26 cellular contexts compared by ENCODE assay signal in genomic region chr3:135694142-135694541, GRCh38.
DNase-seq lines count a peak whose midpoint lies in the region; TF ChIP-seq lines count a peak whose summit lies in the region.
"Had no signal": no experiment of that assay in that cellular context is flagged by ENCODE, and none has a peak within 500 bp of the region (broad histone marks: within the 10 kb centered on the region; RNA-seq: fewer than 3 reads in every experiment).

No MANE protein-coding gene starts in this region.

- no peak overlapping the region for H3K4me3 ChIP-seq in neuronal stem cell (ENCODE audit: low read length in 2 of 2)
- H3K4me3 ChIP-seq in prostate gland, result no peak overlapping the region
- H3K4me3 ChIP-seq: dorsolateral prefrontal cortex, GM12878, HAP-1, sigmoid colon, stomach, tibial artery had no signal

- no peak overlapping the region for H3K14ac ChIP-seq in neuronal stem cell (ENCODE audit: low read length)

- no peak overlapping the region for H4K91ac ChIP-seq in neuronal stem cell (ENCODE audit: low read depth, low read length, poor library complexity)

- no peak overlapping the region for H4K8ac ChIP-seq in neuronal stem cell (ENCODE audit: low read depth, low read length)

- no peak overlapping the region for H3K9ac ChIP-seq in neuronal stem cell (ENCODE audit: low read depth, low read length, poor library complexity)

- H3K27me3 ChIP-seq in neuronal stem cell (ENCODE audit: control insufficient read depth in 3 of 3, insufficient read depth in 3 of 3, low read depth in 1 of 3, low read length in 3 of 3) (no peaks in the 10 kb centered on the region), prostate gland (replicated peaks; ENCODE audit: insufficient read depth) (no peaks in the 10 kb centered on the region)
- H3K27me3 ChIP-seq: dorsolateral prefrontal cortex, neutrophil, sigmoid colon, stomach, tibial artery had no signal

- H2BK12ac ChIP-seq in neuronal stem cell (ENCODE audit: low read length), result no peak overlapping the region

- H2BK5ac ChIP-seq in neuronal stem cell (ENCODE audit: low read length), result no peak overlapping the region

- intact Hi-C loops in prostate gland (cut with DNase I), result no loop called here

- no peak for TF ChIP-seq POLR2A in prostate gland (IDR thresholded peaks at IDR 0.05)

- no peak overlapping the region for H2AK5ac ChIP-seq in neuronal stem cell (ENCODE audit: low read depth, low read length)

- no peak overlapping the region for H3K27ac ChIP-seq in neuronal stem cell (replicated peaks; ENCODE audit: low read length)
- no peak overlapping the region for H3K27ac ChIP-seq in prostate gland
- H3K27ac ChIP-seq: dorsolateral prefrontal cortex, HL-60, neutrophil, RWPE1, sigmoid colon, stomach, tibial artery had no signal

- H3K4ac ChIP-seq in neuronal stem cell (ENCODE audit: low read length), result no peak overlapping the region

- no peak overlapping the region for H3K23ac ChIP-seq in neuronal stem cell (ENCODE audit: low read depth, low read length, poor library complexity)

- no peak overlapping the region for H3K4me2 ChIP-seq in neuronal stem cell (ENCODE audit: insufficient read depth, low read length, poor library complexity, severe bottlenecking)

- no CpG with 5 or more reads among the region's 1 CpG for WGBS in neuronal stem cell (ENCODE audit: extremely low coverage in 2 of 2, insufficient read length in 2 of 2, insufficient replicate concordance in 1 of 2), 2 donors
- 74% methylated on average over 1 of the region's 1 CpG for WGBS in prostate gland

- DNase-seq in NCI-H2107 treated with DMSO at 0.1 percent for 48 hours (lab: John Stamatoyannopoulos, UW; ENCODE audit: unreplicated experiment) (peak; percentile 68), NCI-H2107 (lab: John Stamatoyannopoulos, UW) (no peak), NCI-H146 treated with DMSO at 0.1 percent for 48 hours (lab: John Stamatoyannopoulos, UW; ENCODE audit: unreplicated experiment) (peak; percentile 97), NCI-H774 (lab: John Stamatoyannopoulos, UW) (peak; percentile 97), medulla oblongata (ENCODE audit: extremely low spot score) (no peak), neuronal stem cell (ENCODE audit: low spot score) (no peak), NCI-H2171 treated with DMSO at 0.1 percent for 48 hours (lab: John Stamatoyannopoulos, UW) (no peak), prostate gland (ENCODE audit: low spot score) (no peak)
- DNase-seq: 8988T; activated CD4-positive, alpha-beta T cell treated with anti-CD3 and anti-CD28 coated beads for 1 hour; activated gamma-delta T cell; activated T-cell treated with anti-CD3 and anti-CD28 coated beads, Interleukin-2, amount 50 U/mL, for 1 hour; CD4-positive, alpha-beta memory T cell; DND-41; dorsolateral prefrontal cortex; Karpas-422; MV-4-11; NCI-H524; sigmoid colon; stomach; tibial artery had no signal

- no peak for TF ChIP-seq CTCF in prostate gland (IDR thresholded peaks at IDR 0.05)

- no peaks in the 10 kb centered on the region for H3K79me1 ChIP-seq in neuronal stem cell (ENCODE audit: low read depth, low read length)

- no peak overlapping the region for H3K18ac ChIP-seq in neuronal stem cell (ENCODE audit: low read length)

- no peak overlapping the region for H2BK15ac ChIP-seq in neuronal stem cell (ENCODE audit: low read length)

- H3K36me3 ChIP-seq in neuronal stem cell (replicated peaks in 1 of 2; ENCODE audit: control insufficient read depth in 2 of 2, insufficient read depth in 2 of 2, low read length in 2 of 2) (no peaks in the 10 kb centered on the region), prostate gland (no peaks in the 10 kb centered on the region)
- H3K36me3 ChIP-seq: HAP-1, neutrophil, sigmoid colon, stomach, tibial artery had no signal

- H2AFZ ChIP-seq in neuronal stem cell (ENCODE audit: low read length), result no peak overlapping the region

- H3K4me1 ChIP-seq in neuronal stem cell (ENCODE audit: control insufficient read depth in 2 of 2, insufficient read depth in 1 of 2, low read depth in 1 of 2, low read length in 2 of 2), result peaks cover 0 to 7% of the 10 kb centered on the region in 2 donors
- no peaks in the 10 kb centered on the region for H3K4me1 ChIP-seq in prostate gland (replicated peaks)
- H3K4me1 ChIP-seq: HAP-1, sigmoid colon, stomach, tibial artery had no signal

- no peak overlapping the region for H2BK120ac ChIP-seq in neuronal stem cell (ENCODE audit: low read depth, low read length)

- H3K9me3 ChIP-seq in neuronal stem cell (replicated peaks in 1 of 2; ENCODE audit: control insufficient read depth in 2 of 2, insufficient read depth in 1 of 2, low read depth in 1 of 2, low read length in 2 of 2), result no peaks in the 10 kb centered on the region
- H3K9me3 ChIP-seq in prostate gland, result no peaks in the 10 kb centered on the region
- H3K9me3 ChIP-seq: HAP-1, neutrophil, sigmoid colon, stomach, tibial artery had no signal

Comparison
In these comparisons a context has a peak if more than half of its experiments do, and no peak if none do; other contexts are left out.
1. DNase-seq: peak in NCI-H2107 treated with DMSO at 0.1 percent for 48 hours (single experiment), NCI-H146 treated with DMSO at 0.1 percent for 48 hours (single experiment) and NCI-H774 (single experiment); none in NCI-H2107 (single experiment), medulla oblongata (single experiment), neuronal stem cell (single experiment), NCI-H2171 treated with DMSO at 0.1 percent for 48 hours (single experiment) and prostate gland (single experiment).